Comparison of ENCODE assay signal across 25 cellular contexts in genomic region chr11:57883630-57884029, GRCh38.
"Had no signal": no experiment of that assay in that cellular context is flagged by ENCODE, and none has a peak within 500 bp of the region (broad histone marks: within the 10 kb centered on the region; RNA-seq: fewer than 3 reads in every experiment).

No MANE protein-coding gene starts in this region.

- H3K36me3 ChIP-seq: esophagus squamous epithelium, gastrocnemius medialis, heart right ventricle, left lung, lower lobe of right lung had no signal

- H3K4me1 ChIP-seq: esophagus squamous epithelium, gastrocnemius medialis, lower lobe of right lung had no signal

- H3K9me3 ChIP-seq: esophagus squamous epithelium, gastrocnemius medialis, heart right ventricle, left lung, lower lobe of right lung, mucosa of descending colon had no signal

- ATAC-seq: effector memory CD8-positive, alpha-beta T cell; esophagus mucosa; gastrocnemius medialis; heart right ventricle; left cardiac atrium; left lung; left ventricle myocardium superior; lower lobe of right lung; mucosa of descending colon; naive thymus-derived CD8-positive, alpha-beta T cell had no signal

- H3K27ac ChIP-seq: epithelial cell of prostate, esophagus squamous epithelium, gastrocnemius medialis, heart right ventricle, left lung, lower lobe of right lung had no signal

- H3K4me3 ChIP-seq: esophagus squamous epithelium, gastrocnemius medialis, heart right ventricle, left lung, lower lobe of right lung, mucosa of descending colon had no signal

- FAIRE-seq: endometrium, islet of Langerhans, keratinocyte had no signal

- H3K27me3 ChIP-seq: esophagus squamous epithelium, gastrocnemius medialis, heart right ventricle, left lung had no signal

- DNase-seq: cortex of kidney; effector CD8-positive, alpha-beta T cell; effector memory CD8-positive, alpha-beta T cell; endodermal cell; erythroblast; esophagus squamous epithelium; foreskin fibroblast; foreskin melanocyte; gastrocnemius medialis; glutamatergic neuron; heart right ventricle; hippocampal formation; left cardiac atrium; left lung; left ventricle myocardium superior; lower lobe of right lung; mesenchymal stem cell; mucosa of descending colon; naive B cell; naive thymus-derived CD8-positive, alpha-beta T cell had no signal
